In the genomic region with DNA sequence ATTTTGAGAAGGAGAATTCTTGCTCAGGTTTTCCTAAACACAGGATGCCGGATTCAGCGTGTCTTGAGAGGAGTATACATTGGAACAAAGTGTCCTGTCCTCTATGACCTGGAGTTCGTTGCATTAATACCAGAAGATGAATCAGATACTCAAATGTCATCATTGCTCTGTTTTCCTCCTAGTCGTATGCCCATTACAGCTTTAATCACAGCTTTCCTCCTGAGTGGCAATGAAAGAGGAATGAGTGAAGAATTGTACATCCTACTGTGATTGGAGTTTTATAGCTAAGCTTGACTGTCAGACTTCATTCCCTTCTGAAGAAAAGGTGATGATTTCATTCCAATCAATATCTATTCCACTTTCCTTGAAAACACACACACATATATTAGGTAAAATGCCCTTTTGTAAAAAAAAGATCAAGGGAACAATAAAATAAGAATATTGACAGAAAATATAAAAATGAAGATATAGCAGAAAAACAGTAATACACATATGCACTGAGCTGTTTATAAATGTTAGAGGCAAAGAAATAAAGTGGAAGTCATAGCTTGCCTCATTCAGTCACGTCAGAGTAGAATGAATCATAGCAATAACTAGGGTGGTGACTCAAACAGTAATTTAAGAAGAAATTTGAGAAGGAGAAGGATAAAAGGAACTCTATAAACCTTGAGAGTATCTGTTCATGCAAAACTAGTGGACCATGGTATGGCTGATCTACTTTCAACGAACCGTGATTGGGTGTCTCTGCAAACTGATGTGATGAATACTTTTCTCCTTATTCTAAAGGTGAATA, we compare ENCODE assay signal across 11 cellular contexts.
DNase-seq lines count a peak whose midpoint lies in the region; ATAC-seq and TF ChIP-seq lines count a peak whose summit lies in the region.
"Had no signal": no experiment of that assay in that cellular context is flagged by ENCODE, and none has a peak within 500 bp of the region (broad histone marks: within the 10 kb centered on the region; RNA-seq: fewer than 3 reads in every experiment).

No MANE protein-coding gene starts in this region.

- no peaks in the 10 kb centered on the region for H3K36me3 Mint-ChIP-seq in naive thymus-derived CD4-positive, alpha-beta T cell
- H3K36me3 Mint-ChIP-seq in natural killer cell, result no peaks in the 10 kb centered on the region

- POLR2A ChIA-PET in naive thymus-derived CD4-positive, alpha-beta T cell (lab: Charles Lee), result no interaction called here

- H3K4me3 Mint-ChIP-seq in naive thymus-derived CD4-positive, alpha-beta T cell, result no peak overlapping the region
- no peak overlapping the region for H3K4me3 Mint-ChIP-seq in natural killer cell
- H3K4me3 Mint-ChIP-seq: activated T-helper 1 cell treated with anti-CD3 and anti-CD28 coated beads, Interleukin-12 subunit alpha, Interleukin-12 subunit beta, Interleukin-2, Interleukin-4 antibody, amounts not matched to agents 30 ng/mL and 10 ng/mL and 1 ng/mL, durations not matched to agents 14 hours and 24 hours and 36 hours; T-helper 1 cell treated with Interleukin-12 subunit alpha and Interleukin-12 subunit beta and Interleukin-4 antibody, amounts not matched to agents 30 μg/mL and 1 μg/mL, for 36 hours had no signal

- H3K4me1 ChIP-seq in naive thymus-derived CD4-positive, alpha-beta T cell (ENCODE audit: control insufficient read depth in 2 of 2, insufficient read depth in 2 of 2, low read length in 2 of 2), result no peaks in the 10 kb centered on the region

- peaks cover 0 to 10% (median 1%) of the 10 kb centered on the region in 11 donors for H3K9me3 Mint-ChIP-seq in naive thymus-derived CD4-positive, alpha-beta T cell
- H3K9me3 Mint-ChIP-seq in natural killer cell, result peaks cover 0 to 7% of the 10 kb centered on the region in 2 donors
- H3K9me3 Mint-ChIP-seq: T-helper 1 cell treated with Interleukin-12 subunit alpha and Interleukin-12 subunit beta and Interleukin-4 antibody, amounts not matched to agents 30 μg/mL and 1 μg/mL, for 36 hours had no signal

- no peaks in the 10 kb centered on the region for H3K9me3 ChIP-seq in naive thymus-derived CD4-positive, alpha-beta T cell (ENCODE audit: control insufficient read depth in 2 of 3, low read length in 3 of 3)

- TF ChIP-seq CTCF in cardiac fibroblast (IDR thresholded peaks at IDR 0.05; ENCODE audit: low read depth, low read length) (no peak), natural killer cell (IDR thresholded peaks at IDR 0.05) (no peak)

- H3K27ac ChIP-seq in naive thymus-derived CD4-positive, alpha-beta T cell (ENCODE audit: low read depth, low read length), result no peak overlapping the region

- peak; percentile 84 for DNase-seq in CD1c-positive myeloid dendritic cell (ENCODE audit: extremely low spot score)
- DNase-seq in NCI-H226, result peak; percentile 67
- peak; percentile 73 to 78 for DNase-seq in cardiac fibroblast (ENCODE audit: low read depth in 2 of 2)
- DNase-seq in naive thymus-derived CD4-positive, alpha-beta T cell, result no peak
- no peak for DNase-seq in NCI-H1694 (lab: John Stamatoyannopoulos, UW)
- no peak for DNase-seq in natural killer cell
- DNase-seq: NCI-H187 had no signal

- CTCF ChIA-PET in naive thymus-derived CD4-positive, alpha-beta T cell (lab: Charles Lee), result no interaction called here

- no peak overlapping the region for H3K27ac Mint-ChIP-seq in naive thymus-derived CD4-positive, alpha-beta T cell
- no peak overlapping the region for H3K27ac Mint-ChIP-seq in natural killer cell
- H3K27ac Mint-ChIP-seq: activated T-helper 1 cell treated with anti-CD3 and anti-CD28 coated beads, Interleukin-12 subunit alpha, Interleukin-12 subunit beta, Interleukin-2, Interleukin-4 antibody, amounts not matched to agents 30 ng/mL and 10 ng/mL and 1 ng/mL, durations not matched to agents 14 hours and 24 hours and 36 hours; T-helper 1 cell treated with Interleukin-12 subunit alpha and Interleukin-12 subunit beta and Interleukin-4 antibody, amounts not matched to agents 30 μg/mL and 1 μg/mL, for 36 hours had no signal

- peaks cover 0 to 21% (median 11%) of the 10 kb centered on the region in 5 donors for H3K27me3 Mint-ChIP-seq in naive thymus-derived CD4-positive, alpha-beta T cell
- no peaks in the 10 kb centered on the region for H3K27me3 Mint-ChIP-seq in natural killer cell (ENCODE audit: low read depth in 2 of 2)

- no peak overlapping the region for H3K4me3 ChIP-seq in cardiac fibroblast (replicated peaks in 1 of 2; ENCODE audit: low read depth in 2 of 2, low read length in 2 of 2)
- H3K4me3 ChIP-seq in naive thymus-derived CD4-positive, alpha-beta T cell (ENCODE audit: low read length), result no peak overlapping the region

- ATAC-seq in naive thymus-derived CD4-positive, alpha-beta T cell, result peak; percentile 69
- ATAC-seq in HG03432 (IDR thresholded peaks at IDR 0.05; ENCODE audit: unreplicated experiment), result no peak
- ATAC-seq in natural killer cell, result no peak
- ATAC-seq in HG02610 (IDR thresholded peaks at IDR 0.05; ENCODE audit: unreplicated experiment), result no peak

- H3K4me1 Mint-ChIP-seq in naive thymus-derived CD4-positive, alpha-beta T cell, result peaks cover 0 to 9% (median 0%) of the 10 kb centered on the region in 7 donors
- peaks cover 0 to 5% of the 10 kb centered on the region in 2 donors for H3K4me1 Mint-ChIP-seq in natural killer cell

- no peaks in the 10 kb centered on the region for H3K27me3 ChIP-seq in naive thymus-derived CD4-positive, alpha-beta T cell (ENCODE audit: control insufficient read depth in 2 of 2, insufficient read depth in 2 of 2, low read length in 2 of 2)

- H3K36me3 ChIP-seq in naive thymus-derived CD4-positive, alpha-beta T cell (ENCODE audit: control insufficient read depth in 2 of 3, insufficient read depth in 3 of 3, low read length in 3 of 3), result no peaks in the 10 kb centered on the region

- intact Hi-C loops in naive thymus-derived CD4-positive, alpha-beta T cell (cut with micrococcal nuclease), result no loop called here
- intact Hi-C loops in natural killer cell (cut with micrococcal nuclease), result no loop called here

Comparison
In these comparisons a context has a peak if more than half of its experiments do, and no peak if none do; other contexts are left out.
1. DNase-seq: peak in CD1c-positive myeloid dendritic cell (single experiment), NCI-H226 (single experiment) and cardiac fibroblast (2 of 2); none in naive thymus-derived CD4-positive, alpha-beta T cell (0 of 9), NCI-H1694 (single experiment) and natural killer cell (single experiment).